ENCODE assay signal across 8 cellular contexts in genomic region chr3:120596116-120596852, GRCh38. TPM values are rescaled to one million over a fixed set of nuclear protein-coding genes. Genes with fewer than 3 reads are reported as not detected.
DNase-seq lines count a peak whose midpoint lies in the region; ATAC-seq, FAIRE-seq and TF ChIP-seq lines count a peak whose summit lies in the region.

NDUFB4 (plus strand) TSS chr3:120596336; CDS start chr3:120596360, 24 bp downstream.

- peaks cover 35% of the 10 kb centered on the region for H3K4me1 ChIP-seq in Loucy (ENCODE audit: insufficient read depth, low read length, poor library complexity, severe bottlenecking)

- peak within 1 kb of the TSS in 8 of 10 donors; percentile 96 to 99 (median 98) for H3K27ac Mint-ChIP-seq in naive thymus-derived CD8-positive, alpha-beta T cell

- peak; percentile 100 for FAIRE-seq in H54 (lab: Jason Lieb, UNC)

- ATAC-seq in naive thymus-derived CD8-positive, alpha-beta T cell = peak; percentile 91 to 93

- H3K4me3 ChIP-seq in Loucy (ENCODE audit: low read length, poor library complexity, severe bottlenecking) (peak within 1 kb of the TSS; percentile 99), fibroblast of mammary gland (ENCODE audit: control insufficient read depth, low read depth, low read length) (peak within 1 kb of the TSS; percentile 74)

- peaks cover 44% of the 10 kb centered on the region for H3K79me2 ChIP-seq in Loucy (ENCODE audit: insufficient read depth, low read length)

- peaks cover 6% of the 10 kb centered on the region for H3K36me3 ChIP-seq in Loucy (ENCODE audit: insufficient read depth, low read length)

- no peaks in the 10 kb centered on the region for H3K9me3 Mint-ChIP-seq in naive thymus-derived CD8-positive, alpha-beta T cell

- H3K4me3 Mint-ChIP-seq in naive thymus-derived CD8-positive, alpha-beta T cell = peak within 1 kb of the TSS in 9 of 10 donors; percentile 90 to 98 (median 95)

- H3K27me3 Mint-ChIP-seq in naive thymus-derived CD8-positive, alpha-beta T cell = peaks cover 0 to 2% (median 0%) of the 10 kb centered on the region in 5 donors

- POLR2A ChIA-PET in naive thymus-derived CD8-positive, alpha-beta T cell (lab: Charles Lee) = interaction anchor here (0.6 to 2.1 kb wide), 14 partner anchors 27 to 1133 kb away, joined by 3 to 37 read pairs (median 5); partner anchors contain the start of genes GSK3B, GTF2E1, LRRC58 and RABL3

- peaks cover 4% of the 10 kb centered on the region for H3K27me3 ChIP-seq in Loucy (ENCODE audit: insufficient read depth, low read length, poor library complexity, severe bottlenecking)

- no peaks in the 10 kb centered on the region for H3K9me3 ChIP-seq in Loucy (ENCODE audit: insufficient read depth, low read depth, low read length)

- TF ChIP-seq CTCF in Loucy (conservative IDR thresholded peaks at IDR 0.05; ENCODE audit: low read length) (no peak), fibroblast of mammary gland (conservative IDR thresholded peaks at IDR 0.05; ENCODE audit: control insufficient read depth, insufficient read depth, low read depth, low read length) (no peak)

- peak within 1 kb of the TSS; percentile 99 for H3K9ac ChIP-seq in Loucy (ENCODE audit: low read depth, low read length, poor library complexity, severe bottlenecking)

- H3K4me1 Mint-ChIP-seq in naive thymus-derived CD8-positive, alpha-beta T cell = peaks cover 9 to 15% (median 13%) of the 10 kb centered on the region in 4 donors

- H3F3A ChIP-seq in Loucy (ENCODE audit: low read depth) = no peaks in the 10 kb centered on the region

- H4K20me1 ChIP-seq in Loucy (ENCODE audit: insufficient read depth, low read length, poor library complexity, severe bottlenecking) = peaks cover 32% of the 10 kb centered on the region

- H2AFZ ChIP-seq in Loucy (ENCODE audit: low read length) = peak within 1 kb of the TSS; percentile 99

- peak; percentile 69 for TF ChIP-seq POLR2A in H54 (IDR thresholded peaks at IDR 0.05; ENCODE audit: low read depth, low read length)
- peak; percentile 91 for TF ChIP-seq POLR2A in Raji (IDR thresholded peaks at IDR 0.05; ENCODE audit: insufficient read depth, low read depth, low read length)

- DNase-seq in EL = peak; percentile 99
- peak; percentile 91 for DNase-seq in H54 (ENCODE audit: insufficient read length, low spot score)
- DNase-seq in activated T-helper 9 cell treated with anti-CD3 and anti-CD28 coated beads, Interleukin-2, amount 50 U/mL, for 16 hours (ENCODE audit: low read depth) = peak; percentile 94
- DNase-seq in fibroblast of mammary gland (ENCODE audit: low read depth) = peak; percentile 98
- peak; percentile 89 to 98 (median 94) for DNase-seq in naive thymus-derived CD8-positive, alpha-beta T cell
- peak; percentile 83 to 97 (median 94) for DNase-seq in stimulated activated naive CD4-positive, alpha-beta T cell (lab: John Stamatoyannopoulos, UW)

- peak within 1 kb of the TSS; percentile 86 for H3K4me2 ChIP-seq in Loucy (ENCODE audit: low read depth, low read length, poor library complexity, severe bottlenecking)

- H3K36me3 Mint-ChIP-seq in naive thymus-derived CD8-positive, alpha-beta T cell = peaks cover 0 to 16% (median 5%) of the 10 kb centered on the region in 3 donors

- no peaks in the 10 kb centered on the region for H3K9me2 ChIP-seq in Loucy (replicated peaks; ENCODE audit: low read depth, low read length)

RNA-seq across cellular contexts. Expression of gene NDUFB4, which starts in this region (rescaled TPM):
- total RNA-seq in naive thymus-derived CD8-positive, alpha-beta T cell = 100 to 1,000 TPM in 1 of 2 experiments, 10 to 100 TPM in 1; 87.5 to 107 TPM
- 100 to 1,000 TPM; 249 to 277 (median 277) TPM for polyA plus RNA-seq in naive thymus-derived CD8-positive, alpha-beta T cell

Comparison
In these comparisons a context has a peak if more than half of its experiments do, and no peak if none do; other contexts are left out.
1. Peak in every context shown above with its lines: DNase-seq, ATAC-seq and H3K4me3 ChIP-seq.